ENCODE assay signal across 2 cellular contexts in genomic region chr6:33577106-33577535, GRCh38.
TF ChIP-seq lines count a peak whose summit lies in the region.

No MANE protein-coding gene starts in this region.

TF ChIP-seq in liver, 16 proteins besides CTCF, POLR2A, EP300 and RAD21:
- TF ChIP-seq YY1 (IDR thresholded peaks at IDR 0.05), result peak; percentile 30
- no peak for TF ChIP-seq MAX (IDR thresholded peaks at IDR 0.05)

TF ChIP-seq in HepG2, 621 proteins besides CTCF, POLR2A, EP300 and RAD21:
- TF ChIP-seq ZNF724P (CRISPR knock-in tag; IDR thresholded peaks at IDR 0.05; ENCODE audit: borderline replicate concordance), result no peak
TF ChIP-seq in HepG2: peak in this region for 0.
